In genomic region chr11:113289341-113290187, GRCh38 we compare ENCODE assay signal across 8 cellular contexts. TPM values are rescaled to one million over a fixed set of nuclear protein-coding genes. Genes with fewer than 3 reads are reported as not detected.
DNase-seq lines count a peak whose midpoint lies in the region; ATAC-seq and TF ChIP-seq lines count a peak whose summit lies in the region.

No MANE protein-coding gene starts in this region.

- H3K9ac ChIP-seq in IMR-90 (ENCODE audit: low read depth, low read length) = no peak overlapping the region

- H3K4ac ChIP-seq in IMR-90 (ENCODE audit: low read depth, low read length) = no peak overlapping the region

- no peak overlapping the region for H3K18ac ChIP-seq in IMR-90 (ENCODE audit: low read depth, low read length)

- no peak overlapping the region for H2BK15ac ChIP-seq in IMR-90 (ENCODE audit: low read depth, low read length)

- H3K27me3 ChIP-seq in IMR-90 (ENCODE audit: control insufficient read depth, insufficient read depth, low read length) = peaks cover 8% of the 10 kb centered on the region; the same call in 1 of the 2 replicates

- H3K79me1 ChIP-seq in IMR-90 (ENCODE audit: low read depth in 1 of 2, low read length in 2 of 2) = no peaks in the 10 kb centered on the region

- CTCF ChIA-PET in IMR-90 (lab: Yijun Ruan, JAX) = interaction anchor here (0.5 to 1.7 kb wide), 19 partner anchors 10 to 1118 kb away, joined by 3 to 26 read pairs (median 4); no protein-coding TSS in a partner anchor
- CTCF ChIA-PET in RWPE1 (lab: Yijun Ruan, JAX) = interaction anchor here (0.5 to 2.0 kb wide), 42 partner anchors 15 to 1578 kb away, joined by 3 to 33 read pairs (median 3); no protein-coding TSS in a partner anchor

- in situ Hi-C loops in IMR-90 (cut with MboI; ENCODE audit: low sequenced_read_pairs) = loop anchor here (5.0 to 25.0 kb wide), 4 partner anchors 702 to 1177 kb away; partner anchors contain the start of gene PTS

- no TSS peak for BruUV-seq in IMR-90 (replicated peaks; lab: Mats Ljungman, UMichigan)

- ATAC-seq in GM21528 (IDR thresholded peaks at IDR 0.05; ENCODE audit: low FRiP score, unreplicated experiment) (peak; percentile 94), IMR-90 (ENCODE audit: low read depth) (peak; percentile 91), Right ventricle myocardium inferior (peak; percentile 77)

- H3K27ac ChIP-seq in IMR-90 (ENCODE audit: insufficient read depth, low read length) (no peak overlapping the region), RWPE1 (no peak overlapping the region)

- no peaks in the 10 kb centered on the region for H3K36me3 ChIP-seq in IMR-90 (ENCODE audit: control insufficient read depth, insufficient read depth, low read length)

- peak; percentile 52 for DNase-seq in EL
- DNase-seq in IMR-90 = peak; percentile 38
- peak; percentile 80 for DNase-seq in RWPE1 (ENCODE audit: low spot score)
- peak; percentile 64 for DNase-seq in activated naive CD4-positive, alpha-beta T cell treated with Interleukin-2 at 50 U/mL for 16 hours
- DNase-seq in Right ventricle myocardium inferior (ENCODE audit: missing footprints) = no peak
- peak; percentile 66 for DNase-seq in putamen (ENCODE audit: low spot score)
- no peak for DNase-seq in DMS114 treated with DMSO at 0.1 percent for 48 hours (lab: John Stamatoyannopoulos, UW; ENCODE audit: unreplicated experiment)

- H2BK120ac ChIP-seq in IMR-90 (ENCODE audit: low read depth, low read length) = no peak overlapping the region

- H2AFZ ChIP-seq in IMR-90 (replicated peaks; ENCODE audit: low read length, poor library complexity) = peak overlapping the region; percentile 70

- 25% methylated on average over 4 of the region's 13 CpGs; no CpG with 5 or more reads in 1 of the 2 experiments for WGBS in IMR-90 (ENCODE audit: extremely low coverage in 2 of 2, insufficient read length in 1 of 2), 2 experiments

- H2AK9ac ChIP-seq in IMR-90 (replicated peaks; ENCODE audit: low read depth, low read length, poor library complexity) = no peak overlapping the region

- dilution Hi-C loops in IMR-90 (cut with HindIII; ENCODE audit: low sequenced_read_pairs, unreplicated experiment) = no loop called here

- no peaks in the 10 kb centered on the region for H3K9me1 ChIP-seq in IMR-90 (ENCODE audit: insufficient read depth, low read length)

- H3K9me3 ChIP-seq in IMR-90 (ENCODE audit: control insufficient read depth, insufficient read depth, low read length) = no peaks in the 10 kb centered on the region

- no peak overlapping the region for H3K14ac ChIP-seq in IMR-90 (replicated peaks; ENCODE audit: low read depth, low read length)

- no peak overlapping the region for H3K23ac ChIP-seq in IMR-90 (ENCODE audit: low read depth, low read length)

- intact Hi-C loops in IMR-90 (cut with micrococcal nuclease) (loop anchor here (1.0 to 10.0 kb wide), 5 partner anchors 701 to 1175 kb away; no protein-coding TSS in a partner anchor), Right ventricle myocardium inferior (cut with DNase I) (loop anchor here (2.0 to 10.0 kb wide), 4 partner anchors 325 to 997 kb away; partner anchors contain the start of gene NCAM1)

- no peaks in the 10 kb centered on the region for H4K20me1 ChIP-seq in IMR-90 (ENCODE audit: insufficient read depth, low read length)

- H3K56ac ChIP-seq in IMR-90 (ENCODE audit: extremely low read depth, insufficient read depth, low read length) = no peak overlapping the region

- H2AK5ac ChIP-seq in IMR-90 (ENCODE audit: low read depth, low read length) = no peak overlapping the region

- no peak overlapping the region for H2BK20ac ChIP-seq in IMR-90 (ENCODE audit: low read depth, low read length)

- no peak overlapping the region for H4K8ac ChIP-seq in IMR-90 (ENCODE audit: low read depth in 2 of 2, low read length in 2 of 2)

- H2BK5ac ChIP-seq in IMR-90 (ENCODE audit: low read depth, low read length, poor library complexity, severe bottlenecking) = no peak overlapping the region

- H3K4me1 ChIP-seq in IMR-90 (ENCODE audit: control insufficient read depth, insufficient read depth, low read length) = peaks cover 6% of the 10 kb centered on the region; the same call in 1 of the 2 replicates

- TF ChIP-seq RAD21 in IMR-90 (IDR thresholded peaks at IDR 0.05; ENCODE audit: low read length) = peak; percentile 92

- POLR2A ChIA-PET in IMR-90 (lab: Charles Lee; ENCODE audit: unreplicated experiment) = no interaction called here
- POLR2A ChIA-PET in RWPE1 (lab: Yijun Ruan, JAX; ENCODE audit: low non-redundant PET) = no interaction called here

- no peak overlapping the region for H4K5ac ChIP-seq in IMR-90 (ENCODE audit: low read depth, low read length)

- H4K91ac ChIP-seq in IMR-90 (ENCODE audit: insufficient read depth, low read depth, low read length) = no peak overlapping the region

- no peak overlapping the region for H3K4me2 ChIP-seq in IMR-90 (ENCODE audit: low read depth, low read length)

- TF ChIP-seq CTCF in IMR-90 (conservative IDR thresholded peaks at IDR 0.05; ENCODE audit: low read depth, low read length) (peak; percentile 89), RWPE1 (conservative IDR thresholded peaks at IDR 0.05; ENCODE audit: low read depth) (peak; percentile 88)

- TF ChIP-seq POLR2A in IMR-90 (IDR thresholded peaks at IDR 0.05; ENCODE audit: low read depth, low read length) = no peak

- H3K4me3 ChIP-seq in IMR-90 (ENCODE audit: insufficient read depth, low read depth, low read length) = no peak overlapping the region

TF ChIP-seq in IMR-90, 13 proteins besides CTCF, POLR2A, EP300 and RAD21:
- no peak for TF ChIP-seq BHLHE40 (IDR thresholded peaks at IDR 0.05; ENCODE audit: low read depth, low read length)
- peak; percentile 78 for TF ChIP-seq SMC3 (IDR thresholded peaks at IDR 0.05; ENCODE audit: low read depth, low read length)

RNA-seq across cellular contexts. Expression of gene TTC12, which starts 24.8 kb away (rescaled TPM):
- total RNA-seq in IMR-90 (2012; rRNA removed) (14.4 and 14.7 TPM in 2 replicates), Right ventricle myocardium inferior (5.3 TPM)
- 10.0 and 10.7 TPM in 2 replicates for polyA plus RNA-seq in IMR-90 (2012; rRNA removed)
- 5.8 and 7.7 TPM in 2 replicates for polyA plus RNA-seq in IMR-90 (2012; cell fraction: cytosol; rRNA removed)
- 17.1 and 26.5 TPM in 2 replicates for polyA plus RNA-seq in IMR-90 (2012; cell fraction: nucleus; rRNA removed; ENCODE audit: low replicate concordance)

Comparison
In these comparisons a context has a peak if more than half of its experiments do, and no peak if none do; other contexts are left out.
1. DNase-seq: peak in EL (single experiment), IMR-90 (single experiment), RWPE1 (single experiment), activated naive CD4-positive, alpha-beta T cell treated with Interleukin-2 at 50 U/mL for 16 hours (single experiment) and putamen (single experiment); none in Right ventricle myocardium inferior (single experiment) and DMS114 treated with DMSO at 0.1 percent for 48 hours (single experiment).
2. Peak in every context shown above with its lines, with median percentiles within 50 percentile points of each other: ATAC-seq.